Comparison of ENCODE assay signal across 8 cellular contexts in the genomic region with DNA sequence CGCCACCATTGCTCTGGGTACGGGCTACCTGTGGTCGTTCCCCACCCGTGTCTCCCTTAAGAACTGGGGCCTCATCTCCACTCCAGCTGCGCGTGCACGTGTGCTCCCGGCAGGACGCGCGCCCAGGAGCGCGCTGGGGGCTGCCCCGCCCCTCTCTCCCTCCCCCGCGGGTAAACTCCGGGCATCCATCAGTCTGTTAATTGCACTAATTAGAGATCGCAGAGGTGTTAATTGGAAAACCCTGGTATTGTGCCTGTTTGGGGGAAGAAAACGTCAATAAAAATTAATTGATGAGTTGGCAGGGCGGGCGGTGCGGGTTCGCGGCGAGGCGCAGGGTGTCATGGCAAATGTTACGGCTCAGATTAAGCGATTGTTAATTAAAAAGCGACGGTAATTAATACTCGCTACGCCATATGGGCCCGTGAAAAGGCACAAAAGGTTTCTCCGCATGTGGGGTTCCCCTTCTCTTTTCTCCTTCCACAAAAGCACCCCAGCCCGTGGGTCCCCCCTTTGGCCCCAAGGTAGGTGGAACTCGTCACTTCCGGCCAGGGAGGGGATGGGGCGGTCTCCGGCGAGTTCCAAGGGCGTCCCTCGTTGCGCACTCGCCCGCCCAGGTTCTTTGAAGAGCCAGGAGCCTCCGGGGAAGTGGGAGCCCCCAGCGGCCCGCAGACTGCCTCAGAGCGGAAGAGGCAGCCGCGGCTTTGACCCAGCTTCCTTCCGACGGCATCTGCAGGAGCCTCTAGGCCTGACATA. TPM values are rescaled to one million over a fixed set of nuclear protein-coding genes. Genes with fewer than 3 reads are reported as not detected.
DNase-seq lines count a peak whose midpoint lies in the region; ATAC-seq and TF ChIP-seq lines count a peak whose summit lies in the region.

No MANE protein-coding gene starts in this region.

- DNase-seq in activated CD4-positive, alpha-beta T cell treated with anti-CD3 and anti-CD28 coated beads, Interleukin-2, amount 10 ng/mL, durations not matched to agents 24 days and 14 days: peak; percentile 95
- DNase-seq in dorsolateral prefrontal cortex: peak in 1 of 10 donors; percentile 56
- DNase-seq in stimulated activated effector memory CD8-positive, alpha-beta T cell treated with anti-CD3 and anti-CD28 coated beads, Interleukin-12 subunit alpha, Interleukin-12 subunit beta, amount 100 ng/mL, for 72 hours (ENCODE audit: low spot score in 2 of 2): peak; percentile 63 to 90
- DNase-seq in HEK293T (ENCODE audit: extremely low spot score): no peak

- H3K27ac Mint-ChIP-seq in activated CD4-positive, alpha-beta T cell treated with anti-CD3 and anti-CD28 coated beads, Interleukin-2, amount 10 ng/mL, durations not matched to agents 24 days and 14 days: peak overlapping the region; percentile 86
- peak overlapping the region; percentile 92 for H3K27ac Mint-ChIP-seq in stimulated activated effector memory CD8-positive, alpha-beta T cell treated with anti-CD3 and anti-CD28 coated beads, Interleukin-12 subunit alpha, Interleukin-12 subunit beta, amount 100 ng/mL, for 72 hours

- POLR2A ChIA-PET in HEK293T (lab: Yijun Ruan, JAX): no interaction called here

- CTCF ChIA-PET in HEK293T (lab: Yijun Ruan, JAX): no interaction called here

- H3K4me3 ChIP-seq in dorsolateral prefrontal cortex (peak overlapping the region in 55 of 59 donors; percentile 1 to 58 (median 40)), mucosa of rectum (ENCODE audit: low read length in 2 of 2) (peak overlapping the region; percentile 60 to 72)

- peaks cover 2% of the 10 kb centered on the region for H3K36me3 Mint-ChIP-seq in activated CD4-positive, alpha-beta T cell treated with anti-CD3 and anti-CD28 coated beads, Interleukin-2, amount 10 ng/mL, durations not matched to agents 24 days and 14 days (ENCODE audit: low read depth)
- H3K36me3 Mint-ChIP-seq in stimulated activated effector memory CD8-positive, alpha-beta T cell treated with anti-CD3 and anti-CD28 coated beads, Interleukin-12 subunit alpha, Interleukin-12 subunit beta, amount 100 ng/mL, for 72 hours: peaks cover 23% of the 10 kb centered on the region

- no peak for TF ChIP-seq CTCF in dorsolateral prefrontal cortex (IDR thresholded peaks at IDR 0.05 in 54 of 56, conservative IDR thresholded peaks at IDR 0.05 in 2 of 56; ENCODE audit: low read depth in 1 of 56, partially characterized antibody in 56 of 56)

- no peak overlapping the region for H3K27ac ChIP-seq in dorsolateral prefrontal cortex
- H3K27ac ChIP-seq in mucosa of rectum (ENCODE audit: low read depth in 2 of 2, low read length in 2 of 2): peak overlapping the region in 1 of 2 donors; percentile 43

- H3K4me1 Mint-ChIP-seq in activated CD4-positive, alpha-beta T cell treated with anti-CD3 and anti-CD28 coated beads, Interleukin-2, amount 10 ng/mL, durations not matched to agents 24 days and 14 days: peaks cover 12% of the 10 kb centered on the region
- H3K4me1 Mint-ChIP-seq in stimulated activated effector memory CD8-positive, alpha-beta T cell treated with anti-CD3 and anti-CD28 coated beads, Interleukin-12 subunit alpha, Interleukin-12 subunit beta, amount 100 ng/mL, for 72 hours: peaks cover 38% of the 10 kb centered on the region

- no peaks in the 10 kb centered on the region for H3K9me3 Mint-ChIP-seq in activated CD4-positive, alpha-beta T cell treated with anti-CD3 and anti-CD28 coated beads, Interleukin-2, amount 10 ng/mL, durations not matched to agents 24 days and 14 days
- H3K9me3 Mint-ChIP-seq in stimulated activated effector memory CD8-positive, alpha-beta T cell treated with anti-CD3 and anti-CD28 coated beads, Interleukin-12 subunit alpha, Interleukin-12 subunit beta, amount 100 ng/mL, for 72 hours: no peaks in the 10 kb centered on the region

- H3K9me3 ChIP-seq in mucosa of rectum (ENCODE audit: control insufficient read depth in 2 of 2, low read length in 2 of 2): no peaks in the 10 kb centered on the region

- H3K36me3 ChIP-seq in mucosa of rectum (ENCODE audit: control insufficient read depth in 2 of 2, insufficient read depth in 2 of 2, low read length in 2 of 2): peaks cover 4 to 5% of the 10 kb centered on the region in 2 donors

- ATAC-seq in GM18867 (IDR thresholded peaks at IDR 0.05; ENCODE audit: unreplicated experiment): peak; percentile 47
- ATAC-seq in HG03354 (IDR thresholded peaks at IDR 0.05; ENCODE audit: poor library complexity, severe bottlenecking, unreplicated experiment): peak; percentile 71
- ATAC-seq in stimulated activated effector memory CD8-positive, alpha-beta T cell treated with anti-CD3 and anti-CD28 coated beads, Interleukin-12 subunit alpha, Interleukin-12 subunit beta, amount 100 ng/mL, for 72 hours: peak; percentile 95
- no peak for ATAC-seq in HG03520 (IDR thresholded peaks at IDR 0.05; ENCODE audit: unreplicated experiment)

- H3K27me3 ChIP-seq in dorsolateral prefrontal cortex (no peaks in the 10 kb centered on the region), mucosa of rectum (ENCODE audit: control insufficient read depth in 2 of 2, insufficient read depth in 2 of 2, low read length in 2 of 2) (no peaks in the 10 kb centered on the region)

- H3K27me3 Mint-ChIP-seq in activated CD4-positive, alpha-beta T cell treated with anti-CD3 and anti-CD28 coated beads, Interleukin-2, amount 10 ng/mL, durations not matched to agents 24 days and 14 days: peaks cover 43% of the 10 kb centered on the region

- H3K4me3 Mint-ChIP-seq in activated CD4-positive, alpha-beta T cell treated with anti-CD3 and anti-CD28 coated beads, Interleukin-2, amount 10 ng/mL, durations not matched to agents 24 days and 14 days: peak overlapping the region; percentile 88
- peak overlapping the region; percentile 84 for H3K4me3 Mint-ChIP-seq in stimulated activated effector memory CD8-positive, alpha-beta T cell treated with anti-CD3 and anti-CD28 coated beads, Interleukin-12 subunit alpha, Interleukin-12 subunit beta, amount 100 ng/mL, for 72 hours

- intact Hi-C loops in activated CD4-positive, alpha-beta T cell treated with anti-CD3 and anti-CD28 coated beads, Interleukin-2, amount 10 ng/mL, durations not matched to agents 24 days and 14 days (cut with micrococcal nuclease): loop anchor here (1.0 kb wide), 2 partner anchors 13 to 28 kb away; no protein-coding TSS in a partner anchor
- intact Hi-C loops in dorsolateral prefrontal cortex (cut with DNase I): no loop called here

- H3K4me1 ChIP-seq in mucosa of rectum (ENCODE audit: control insufficient read depth in 2 of 2, insufficient read depth in 2 of 2, low read length in 2 of 2): no peaks in the 10 kb centered on the region

- H3K9ac ChIP-seq in mucosa of rectum (ENCODE audit: low read depth in 1 of 2, low read length in 2 of 2): peak overlapping the region in 1 of 2 donors; percentile 24

TF ChIP-seq in HEK293T, 16 proteins besides CTCF, POLR2A, EP300 and RAD21:
- TF ChIP-seq LEF1 (IDR thresholded peaks at IDR 0.05; ENCODE audit: borderline replicate concordance): no peak
- no peak for TF ChIP-seq ELF4 (IDR thresholded peaks at IDR 0.05)
- no peak for TF ChIP-seq FOXA1 (IDR thresholded peaks at IDR 0.05)
- TF ChIP-seq BHLHE40 (IDR thresholded peaks at IDR 0.05; ENCODE audit: borderline replicate concordance): no peak
TF ChIP-seq in HEK293T: peak in this region for 0.

RNA-seq across cellular contexts. Expression of gene FOXP4, which starts 14.4 kb away (rescaled TPM):
- total RNA-seq in activated CD4-positive, alpha-beta T cell treated with anti-CD3 and anti-CD28 coated beads, Interleukin-2, amount 10 ng/mL, durations not matched to agents 24 days and 14 days: 16.9 and 17.6 TPM in 2 replicates
- total RNA-seq in dorsolateral prefrontal cortex: 10 to 100 TPM; 19.2 to 35.8 (median 25.0) TPM
